21 cellular contexts compared by ENCODE assay signal in the genomic region with DNA sequence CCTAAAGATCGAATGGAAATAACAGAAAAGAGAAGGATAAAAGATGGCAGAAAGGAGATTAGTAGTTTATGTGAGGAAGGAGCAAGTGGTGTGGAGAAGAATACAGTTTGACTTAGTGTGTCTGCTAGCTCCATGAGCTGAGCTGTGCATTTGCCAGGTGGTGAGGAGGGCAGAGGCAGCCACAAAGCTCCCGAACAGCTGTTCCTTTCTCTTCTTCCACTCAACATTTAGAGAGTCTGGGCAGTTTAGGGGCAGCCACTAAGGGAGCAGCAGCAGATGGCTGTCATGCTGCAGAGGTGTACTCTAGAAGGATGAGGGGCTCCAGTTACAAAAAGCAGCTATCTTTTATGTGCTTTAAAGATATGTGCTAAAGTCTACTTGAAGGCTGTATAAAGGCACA.
DNase-seq lines count a peak whose midpoint lies in the region; ATAC-seq and TF ChIP-seq lines count a peak whose summit lies in the region.
"Had no signal": no experiment of that assay in that cellular context is flagged by ENCODE, and none has a peak within 500 bp of the region (broad histone marks: within the 10 kb centered on the region; RNA-seq: fewer than 3 reads in every experiment).

No MANE protein-coding gene starts in this region.

- peak; percentile 84 for DNase-seq in DMS 273 (lab: John Stamatoyannopoulos, UW; ENCODE audit: unreplicated experiment)
- peak; percentile 44 for DNase-seq in MM.1S
- peak; percentile 84 for DNase-seq in NCI-H345 (lab: John Stamatoyannopoulos, UW)
- no peak for DNase-seq in central memory CD8-positive, alpha-beta T cell (ENCODE audit: low spot score in 2 of 2)
- no peak for DNase-seq in stimulated activated effector memory CD8-positive, alpha-beta T cell treated with anti-CD3 and anti-CD28 coated beads, Interleukin-12 subunit alpha, Interleukin-12 subunit beta, amount 100 ng/mL, for 72 hours (ENCODE audit: low spot score in 2 of 2)
- DNase-seq in tibial nerve (ENCODE audit: low spot score in 2 of 2), result no peak
- no peak for DNase-seq in stimulated activated CD4-positive, alpha-beta T cell treated with anti-CD3 and anti-CD28 coated beads, Interleukin-1b, Interleukin-23, amount 100 ng/mL, for 48 hours
- no peak for DNase-seq in CD4-positive, alpha-beta memory T cell
- DNase-seq: ACHN; activated CD4-positive, alpha-beta memory T cell treated with anti-CD3 and anti-CD28 coated beads for 36 hours; activated T-cell treated with anti-CD3 and anti-CD28 coated beads, Interleukin-2, amount 50 U/mL, for 48 hours; CD8-positive, alpha-beta memory T cell; foreskin fibroblast; naive B cell; Peyer's patch; upper lobe of right lung had no signal

- TF ChIP-seq POLR2A in tibial nerve (IDR thresholded peaks at IDR 0.05), result no peak

- no peaks in the 10 kb centered on the region for H3K9me2 ChIP-seq in MM.1S (replicated peaks; ENCODE audit: insufficient read depth, low read length)

- peaks cover 9% of the 10 kb centered on the region for H3K9me3 Mint-ChIP-seq in central memory CD8-positive, alpha-beta T cell
- peaks cover 12% of the 10 kb centered on the region for H3K9me3 Mint-ChIP-seq in stimulated activated effector memory CD8-positive, alpha-beta T cell treated with anti-CD3 and anti-CD28 coated beads, Interleukin-12 subunit alpha, Interleukin-12 subunit beta, amount 100 ng/mL, for 72 hours
- peaks cover 0 to 12% (median 4%) of the 10 kb centered on the region in 8 donors for H3K9me3 Mint-ChIP-seq in CD4-positive, alpha-beta memory T cell
- H3K9me3 Mint-ChIP-seq: activated CD4-positive, alpha-beta memory T cell treated with anti-CD3 and anti-CD28 coated beads for 36 hours had no signal

- TF ChIP-seq CTCF in MM.1S (IDR thresholded peaks at IDR 0.05; ENCODE audit: low read length) (no peak), tibial nerve (IDR thresholded peaks at IDR 0.05) (no peak)

- intact Hi-C loops in CD4-positive, alpha-beta memory T cell (cut with micrococcal nuclease), result no loop called here

- H3K79me2 ChIP-seq in MM.1S (ENCODE audit: low read length), result no peaks in the 10 kb centered on the region

- no peak for ATAC-seq in central memory CD8-positive, alpha-beta T cell (replicated peaks; ENCODE audit: extremely low read depth, poor library complexity, severe bottlenecking)
- ATAC-seq in stimulated activated effector memory CD8-positive, alpha-beta T cell treated with anti-CD3 and anti-CD28 coated beads, Interleukin-12 subunit alpha, Interleukin-12 subunit beta, amount 100 ng/mL, for 72 hours, result no peak
- ATAC-seq: activated naive CD4-positive, alpha-beta T cell treated with anti-CD3 and anti-CD28 coated beads, Interleukin-2, amount 50 U/mL, for 72 hours; left lobe of liver; upper lobe of right lung had no signal

- no peak for TF ChIP-seq EP300 in tibial nerve (IDR thresholded peaks at IDR 0.05)

- CTCF ChIA-PET in CD4-positive, alpha-beta memory T cell (lab: Charles Lee; ENCODE audit: partially characterized antibody), result no interaction called here

- H3K27me3 ChIP-seq in MM.1S (replicated peaks; ENCODE audit: insufficient read depth, low read length) (no peaks in the 10 kb centered on the region), tibial nerve (no peaks in the 10 kb centered on the region)
- no peaks in the 10 kb centered on the region for H3K27me3 ChIP-seq in CD4-positive, alpha-beta memory T cell (ENCODE audit: insufficient read depth, low read length)
- H3K27me3 ChIP-seq: Peyer's patch, upper lobe of right lung had no signal

- H3K4me3 ChIP-seq in MM.1S (ENCODE audit: low read length) (no peak overlapping the region), tibial nerve (no peak overlapping the region)
- no peak overlapping the region for H3K4me3 ChIP-seq in CD4-positive, alpha-beta memory T cell (ENCODE audit: low read length in 2 of 2)
- H3K4me3 ChIP-seq: coronary artery, Peyer's patch, upper lobe of right lung had no signal

- no peaks in the 10 kb centered on the region for H3K9me3 ChIP-seq in MM.1S (replicated peaks; ENCODE audit: insufficient read depth, low read length)
- no peaks in the 10 kb centered on the region for H3K9me3 ChIP-seq in tibial nerve
- H3K9me3 ChIP-seq in CD4-positive, alpha-beta memory T cell (ENCODE audit: control insufficient read depth in 1 of 2, low read length in 2 of 2), result no peaks in the 10 kb centered on the region
- H3K9me3 ChIP-seq: upper lobe of right lung had no signal

- H3K4me2 ChIP-seq in MM.1S (ENCODE audit: low read depth, low read length), result no peak overlapping the region

- peak overlapping the region; percentile 4 for H3K27ac Mint-ChIP-seq in central memory CD8-positive, alpha-beta T cell (ENCODE audit: low read depth)
- H3K27ac Mint-ChIP-seq in stimulated activated effector memory CD8-positive, alpha-beta T cell treated with anti-CD3 and anti-CD28 coated beads, Interleukin-12 subunit alpha, Interleukin-12 subunit beta, amount 100 ng/mL, for 72 hours, result no peak overlapping the region
- no peak overlapping the region for H3K27ac Mint-ChIP-seq in CD4-positive, alpha-beta memory T cell
- H3K27ac Mint-ChIP-seq: activated CD4-positive, alpha-beta memory T cell treated with anti-CD3 and anti-CD28 coated beads for 36 hours; activated naive CD4-positive, alpha-beta T cell treated with anti-CD3 and anti-CD28 coated beads, Interleukin-2, amount 50 U/mL, for 72 hours; CD8-positive, alpha-beta memory T cell; naive B cell; progenitor cell of endocrine pancreas; stimulated activated naive CD8-positive, alpha-beta T cell treated with anti-CD3 and anti-CD28 coated beads, Interleukin-15, Interleukin-2, amounts not matched to agents 100 ng/mL and 50 ng/mL, for 24 hours had no signal

- H3K9ac ChIP-seq in MM.1S (ENCODE audit: low read length), result no peak overlapping the region

- H3F3A ChIP-seq in MM.1S (ENCODE audit: insufficient read depth, low read length), result no peaks in the 10 kb centered on the region

- no peaks in the 10 kb centered on the region for H3K27me3 Mint-ChIP-seq in central memory CD8-positive, alpha-beta T cell
- no peaks in the 10 kb centered on the region for H3K27me3 Mint-ChIP-seq in CD4-positive, alpha-beta memory T cell
- H3K27me3 Mint-ChIP-seq: activated CD4-positive, alpha-beta memory T cell treated with anti-CD3 and anti-CD28 coated beads for 36 hours; CD8-positive, alpha-beta memory T cell; naive B cell; stimulated activated naive CD8-positive, alpha-beta T cell treated with anti-CD3 and anti-CD28 coated beads, Interleukin-15, Interleukin-2, amounts not matched to agents 100 ng/mL and 50 ng/mL, for 24 hours had no signal

- H4K20me1 ChIP-seq in MM.1S (ENCODE audit: insufficient read depth, low read length), result no peaks in the 10 kb centered on the region

- H3K4me1 ChIP-seq in MM.1S (ENCODE audit: low read length) (no peaks in the 10 kb centered on the region), tibial nerve (no peaks in the 10 kb centered on the region)
- H3K4me1 ChIP-seq in CD4-positive, alpha-beta memory T cell (ENCODE audit: insufficient read depth, low read length), result no peaks in the 10 kb centered on the region
- H3K4me1 ChIP-seq: Peyer's patch, upper lobe of right lung had no signal

- no peak overlapping the region for H3K27ac ChIP-seq in MM.1S (ENCODE audit: low read length)
- H3K27ac ChIP-seq in tibial nerve, result no peak overlapping the region
- no peak overlapping the region for H3K27ac ChIP-seq in CD4-positive, alpha-beta memory T cell (ENCODE audit: low read depth, low read length)
- H3K27ac ChIP-seq: coronary artery, Peyer's patch, upper lobe of right lung had no signal

- H3K36me3 ChIP-seq in MM.1S (replicated peaks; ENCODE audit: insufficient read depth, low read length) (no peaks in the 10 kb centered on the region), tibial nerve (no peaks in the 10 kb centered on the region)
- no peaks in the 10 kb centered on the region for H3K36me3 ChIP-seq in CD4-positive, alpha-beta memory T cell (ENCODE audit: insufficient read depth, low read length)
- H3K36me3 ChIP-seq: Peyer's patch, upper lobe of right lung had no signal

- 66 to 84% methylated on average over 2 of the region's 2 CpGs for WGBS in tibial nerve, 2 donors

- no peaks in the 10 kb centered on the region for H3K36me3 Mint-ChIP-seq in central memory CD8-positive, alpha-beta T cell (ENCODE audit: insufficient read depth)
- no peaks in the 10 kb centered on the region for H3K36me3 Mint-ChIP-seq in stimulated activated effector memory CD8-positive, alpha-beta T cell treated with anti-CD3 and anti-CD28 coated beads, Interleukin-12 subunit alpha, Interleukin-12 subunit beta, amount 100 ng/mL, for 72 hours
- H3K36me3 Mint-ChIP-seq in CD4-positive, alpha-beta memory T cell, result no peaks in the 10 kb centered on the region
- H3K36me3 Mint-ChIP-seq: activated CD4-positive, alpha-beta memory T cell treated with anti-CD3 and anti-CD28 coated beads for 36 hours; activated naive CD4-positive, alpha-beta T cell treated with anti-CD3 and anti-CD28 coated beads, Interleukin-2, amount 50 U/mL, for 72 hours; CD8-positive, alpha-beta memory T cell; naive B cell had no signal

- POLR2A ChIA-PET in CD4-positive, alpha-beta memory T cell (lab: Charles Lee; ENCODE audit: partially characterized antibody), result no interaction called here

- H3K4me1 Mint-ChIP-seq in central memory CD8-positive, alpha-beta T cell, result no peaks in the 10 kb centered on the region
- no peaks in the 10 kb centered on the region for H3K4me1 Mint-ChIP-seq in stimulated activated effector memory CD8-positive, alpha-beta T cell treated with anti-CD3 and anti-CD28 coated beads, Interleukin-12 subunit alpha, Interleukin-12 subunit beta, amount 100 ng/mL, for 72 hours
- no peaks in the 10 kb centered on the region for H3K4me1 Mint-ChIP-seq in CD4-positive, alpha-beta memory T cell
- H3K4me1 Mint-ChIP-seq: CD8-positive, alpha-beta memory T cell; naive B cell had no signal

- no peak overlapping the region for H3K4me3 Mint-ChIP-seq in central memory CD8-positive, alpha-beta T cell
- no peak overlapping the region for H3K4me3 Mint-ChIP-seq in stimulated activated effector memory CD8-positive, alpha-beta T cell treated with anti-CD3 and anti-CD28 coated beads, Interleukin-12 subunit alpha, Interleukin-12 subunit beta, amount 100 ng/mL, for 72 hours
- no peak overlapping the region for H3K4me3 Mint-ChIP-seq in CD4-positive, alpha-beta memory T cell
- H3K4me3 Mint-ChIP-seq: activated CD4-positive, alpha-beta memory T cell treated with anti-CD3 and anti-CD28 coated beads for 36 hours; CD8-positive, alpha-beta memory T cell; naive B cell; stimulated activated naive CD8-positive, alpha-beta T cell treated with anti-CD3 and anti-CD28 coated beads, Interleukin-15, Interleukin-2, amounts not matched to agents 100 ng/mL and 50 ng/mL, for 24 hours had no signal

- no peak overlapping the region for H2AFZ ChIP-seq in MM.1S (ENCODE audit: low read length)

Comparison
In these comparisons a context has a peak if more than half of its experiments do, and no peak if none do; other contexts are left out.
1. DNase-seq: peak in DMS 273 (single experiment), MM.1S (single experiment) and NCI-H345 (single experiment); none in central memory CD8-positive, alpha-beta T cell (0 of 2), stimulated activated effector memory CD8-positive, alpha-beta T cell treated with anti-CD3 and anti-CD28 coated beads, Interleukin-12 subunit alpha, Interleukin-12 subunit beta, amount 100 ng/mL, for 72 hours (0 of 2), tibial nerve (0 of 2), stimulated activated CD4-positive, alpha-beta T cell treated with anti-CD3 and anti-CD28 coated beads, Interleukin-1b, Interleukin-23, amount 100 ng/mL, for 48 hours (single experiment) and CD4-positive, alpha-beta memory T cell (0 of 5).